In the genomic region with DNA sequence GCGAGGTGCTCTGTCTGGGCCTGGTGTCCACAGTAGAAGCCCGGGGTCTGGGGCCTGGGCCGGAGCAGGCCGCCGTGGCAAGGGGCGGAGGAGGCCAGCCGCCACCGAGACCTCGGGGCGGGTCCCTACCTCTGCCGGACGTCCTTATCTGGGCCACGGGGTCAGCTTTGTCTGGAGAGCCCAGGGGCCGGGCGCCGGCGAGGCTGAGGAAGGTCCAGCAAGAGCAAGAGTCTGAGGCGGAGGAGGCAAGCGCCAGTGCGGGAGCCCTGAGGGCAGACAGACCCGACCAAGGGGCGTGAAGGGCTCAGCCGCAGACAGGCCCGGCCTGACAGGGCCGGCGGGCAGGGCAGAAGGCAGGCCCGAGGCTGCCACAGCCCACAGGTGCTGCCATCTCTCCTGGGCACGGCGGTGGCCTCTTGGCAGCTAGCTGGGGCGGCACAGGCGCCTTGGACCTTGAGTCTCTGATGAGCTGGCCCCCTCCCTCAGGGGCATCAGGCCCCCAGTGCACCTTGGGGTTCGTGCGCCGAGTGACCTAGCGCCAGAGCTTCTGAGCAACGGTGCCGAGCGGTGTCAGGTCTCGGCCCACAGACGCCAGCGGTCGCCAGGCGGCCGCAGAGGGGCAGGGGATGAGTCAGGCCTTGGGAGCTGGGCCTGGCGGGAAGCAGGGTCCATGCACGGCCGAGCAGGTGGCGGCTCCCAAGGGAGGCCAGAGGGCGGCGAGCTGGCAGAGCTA, we compare ENCODE assay signal across 21 cellular contexts. TPM values are rescaled to one million over a fixed set of nuclear protein-coding genes. Genes with fewer than 3 reads are reported as not detected.
DNase-seq lines count a peak whose midpoint lies in the region; ATAC-seq, FAIRE-seq and TF ChIP-seq lines count a peak whose summit lies in the region.
"Had no signal": no experiment of that assay in that cellular context is flagged by ENCODE, and none has a peak within 500 bp of the region (broad histone marks: within the 10 kb centered on the region; RNA-seq: fewer than 3 reads in every experiment).

No MANE protein-coding gene starts in this region.

- H3K36me3 ChIP-seq in SK-N-SH (replicated peaks in 1 of 2; ENCODE audit: control insufficient read depth in 1 of 2, insufficient read depth in 2 of 2, low read length in 1 of 2) = peaks cover 15 to 72% of the 10 kb centered on the region in 2 experiments
- peaks cover 75% of the 10 kb centered on the region for H3K36me3 ChIP-seq in endodermal cell (ENCODE audit: control insufficient read depth, insufficient read depth, low read length)
- peaks cover 8 to 51% (median 42%) of the 10 kb centered on the region in 3 donors for H3K36me3 ChIP-seq in pancreas
- peaks cover 72% of the 10 kb centered on the region for H3K36me3 ChIP-seq in CD8-positive, alpha-beta T cell (ENCODE audit: insufficient read depth, low read length)
- H3K36me3 ChIP-seq in HAP-1 (replicated peaks) = peaks cover 80% of the 10 kb centered on the region

- no peak overlapping the region for H3K27ac Mint-ChIP-seq in endodermal cell
- peak overlapping the region; percentile 7 for H3K27ac Mint-ChIP-seq in stimulated activated memory B cell treated with anti-CD40 and anti-IgM and Interleukin-4, amounts not matched to agents 10 μg/mL and 1 μg/mL and 100 μg/mL, for 72 hours
- no peak overlapping the region for H3K27ac Mint-ChIP-seq in CD8-positive, alpha-beta T cell

- CTCF ChIA-PET in SK-N-SH (lab: Yijun Ruan, JAX) = no interaction called here
- CTCF ChIA-PET in CD8-positive, alpha-beta T cell (lab: Charles Lee) = no interaction called here

- H3K9me3 Mint-ChIP-seq in endodermal cell = no peaks in the 10 kb centered on the region
- no peaks in the 10 kb centered on the region for H3K9me3 Mint-ChIP-seq in stimulated activated memory B cell treated with anti-CD40 and anti-IgM and Interleukin-4, amounts not matched to agents 10 μg/mL and 1 μg/mL and 100 μg/mL, for 72 hours
- H3K9me3 Mint-ChIP-seq in CD8-positive, alpha-beta T cell = no peaks in the 10 kb centered on the region

- H3K4me3 Mint-ChIP-seq in endodermal cell = no peak overlapping the region
- no peak overlapping the region for H3K4me3 Mint-ChIP-seq in stimulated activated memory B cell treated with anti-CD40 and anti-IgM and Interleukin-4, amounts not matched to agents 10 μg/mL and 1 μg/mL and 100 μg/mL, for 72 hours
- no peak overlapping the region for H3K4me3 Mint-ChIP-seq in CD8-positive, alpha-beta T cell
- H3K4me3 Mint-ChIP-seq: CD14-positive monocyte had no signal

- peaks cover 30% of the 10 kb centered on the region for H4K20me1 ChIP-seq in SK-N-SH (ENCODE audit: insufficient read depth)

- no peak for FAIRE-seq in pancreas (lab: Jason Lieb, UNC)
- FAIRE-seq: H54 had no signal

- peaks cover 10% of the 10 kb centered on the region for H3F3A ChIP-seq in SK-N-SH (replicated peaks; ENCODE audit: insufficient read depth)

- POLR2A ChIA-PET in SK-N-SH (lab: Yijun Ruan, JAX) = no interaction called here
- POLR2A ChIA-PET in CD8-positive, alpha-beta T cell (lab: Charles Lee) = interaction anchor here (1.2 to 1.7 kb wide), 2 partner anchors 19 to 20 kb away, joined by 3 read pairs; partner anchors contain the start of genes AKAP8 and AKAP8L

- no peaks in the 10 kb centered on the region for H3K9me3 ChIP-seq in SK-N-SH
- no peaks in the 10 kb centered on the region for H3K9me3 ChIP-seq in endodermal cell (ENCODE audit: control insufficient read depth, low read length)
- H3K9me3 ChIP-seq in pancreas = no peaks in the 10 kb centered on the region
- no peaks in the 10 kb centered on the region for H3K9me3 ChIP-seq in CD8-positive, alpha-beta T cell (ENCODE audit: low read length)
- no peaks in the 10 kb centered on the region for H3K9me3 ChIP-seq in HAP-1
- H3K9me3 ChIP-seq: SJCRH30 had no signal

- H3K79me2 ChIP-seq in SK-N-SH (ENCODE audit: insufficient read depth) = peaks cover 31% of the 10 kb centered on the region

- intact Hi-C loops in pancreas (cut with DNase I) = no loop called here
- intact Hi-C loops in CD8-positive, alpha-beta T cell (cut with DNase I, micrococcal nuclease) = no loop called here

- no peaks in the 10 kb centered on the region for H3K9me2 ChIP-seq in SK-N-SH

- WGBS in SK-N-SH (ENCODE audit: low lambda C conversion rate) = 96% methylated on average over 24 of the region's 50 CpGs
- 95 to 97% methylated on average over 34 to 50 of the region's 50 CpGs for WGBS in endodermal cell (ENCODE audit: insufficient coverage in 1 of 2, insufficient read length in 1 of 2), 2 experiments
- WGBS in pancreas, 2 donors = 89 to 92% methylated on average over 49 to 50 of the region's 50 CpGs

- no peak for TF ChIP-seq RAD21 in SK-N-SH (IDR thresholded peaks at IDR 0.05; ENCODE audit: low read length)

- H3K9ac ChIP-seq in SK-N-SH = no peak overlapping the region
- no peak overlapping the region for H3K9ac ChIP-seq in endodermal cell (ENCODE audit: extremely low read depth, low read length, poor library complexity, severe bottlenecking)
- H3K9ac ChIP-seq: KMS-11 had no signal

- H3K27me3 ChIP-seq in SK-N-SH (ENCODE audit: insufficient read depth) (no peaks in the 10 kb centered on the region), endodermal cell (ENCODE audit: control insufficient read depth, insufficient read depth, low read length, poor library complexity, severe bottlenecking) (no peaks in the 10 kb centered on the region), pancreas (no peaks in the 10 kb centered on the region), HAP-1 (ENCODE audit: low read depth) (no peaks in the 10 kb centered on the region)
- H3K27me3 ChIP-seq in CD8-positive, alpha-beta T cell (ENCODE audit: insufficient read depth, low read length) = no peaks in the 10 kb centered on the region
- H3K27me3 ChIP-seq: SJCRH30 had no signal

- in situ Hi-C loops in HAP-1 (cut with MboI; ENCODE audit: low sequenced_read_pairs) = no loop called here

- no peak overlapping the region for H3K4me2 ChIP-seq in SK-N-SH
- H3K4me2 ChIP-seq: KMS-11 had no signal

- H3K36me3 Mint-ChIP-seq in endodermal cell (ENCODE audit: low read depth) = peaks cover 72% of the 10 kb centered on the region
- H3K36me3 Mint-ChIP-seq in stimulated activated memory B cell treated with anti-CD40 and anti-IgM and Interleukin-4, amounts not matched to agents 10 μg/mL and 1 μg/mL and 100 μg/mL, for 72 hours = peaks cover 70% of the 10 kb centered on the region
- peaks cover 78% of the 10 kb centered on the region for H3K36me3 Mint-ChIP-seq in CD8-positive, alpha-beta T cell

- H3K27ac ChIP-seq in SK-N-SH (ENCODE audit: low read depth in 2 of 2, low read length in 1 of 2) = no peak overlapping the region
- no peak overlapping the region for H3K27ac ChIP-seq in endodermal cell (ENCODE audit: low read depth, low read length)
- H3K27ac ChIP-seq in pancreas = no peak overlapping the region
- no peak overlapping the region for H3K27ac ChIP-seq in CD8-positive, alpha-beta T cell (ENCODE audit: low read depth, low read length)
- H3K27ac ChIP-seq: 22Rv1, HL-60, KMS-11, SJCRH30 had no signal

- TF ChIP-seq CTCF in SK-N-SH (IDR thresholded peaks at IDR 0.05) (no peak), endodermal cell (conservative IDR thresholded peaks at IDR 0.05) (no peak), pancreas (IDR thresholded peaks at IDR 0.05) (no peak)
- TF ChIP-seq CTCF in CD8-positive, alpha-beta T cell (IDR thresholded peaks at IDR 0.05) = no peak

- peak; percentile 16 for DNase-seq in SK-N-SH
- DNase-seq in endodermal cell = peak; percentile 29
- DNase-seq in pancreas = peak in 1 of 6 donors; percentile 73
- DNase-seq in CD8-positive, alpha-beta T cell = no peak
- no peak for DNase-seq in HAP-1 (ENCODE audit: low spot score in 2 of 2)
- DNase-seq: COR-L47, DMS153, NCI-H1436, NCI-H2081, NCI-H510A, NCI-H774, RPMI8226, SJCRH30 had no signal

- no peak overlapping the region for H2AFZ ChIP-seq in SK-N-SH (ENCODE audit: low read depth)

- no peaks in the 10 kb centered on the region for H3K27me3 Mint-ChIP-seq in endodermal cell (ENCODE audit: insufficient read depth)
- H3K27me3 Mint-ChIP-seq in stimulated activated memory B cell treated with anti-CD40 and anti-IgM and Interleukin-4, amounts not matched to agents 10 μg/mL and 1 μg/mL and 100 μg/mL, for 72 hours = no peaks in the 10 kb centered on the region
- H3K27me3 Mint-ChIP-seq in CD8-positive, alpha-beta T cell (ENCODE audit: low read depth) = no peaks in the 10 kb centered on the region

- no peak for TF ChIP-seq EP300 in SK-N-SH (IDR thresholded peaks at IDR 0.05; ENCODE audit: borderline replicate concordance in 1 of 2, low read depth in 1 of 2, low read length in 1 of 2)

- ATAC-seq in SK-N-SH treated with all-trans-retinoic acid at 6 μM for 48 hours = no peak; the same call in 2 of the 3 replicates
- peak in 3 of 4 donors; percentile 9 to 21 (median 17) for ATAC-seq in pancreas
- no peak for ATAC-seq in stimulated activated memory B cell treated with anti-CD40 and anti-IgM and Interleukin-4, amounts not matched to agents 10 μg/mL and 1 μg/mL and 100 μg/mL, for 72 hours
- no peak for ATAC-seq in HG03439 (IDR thresholded peaks at IDR 0.05; ENCODE audit: unreplicated experiment)
- no peak for ATAC-seq in CD8-positive, alpha-beta T cell

- H3K4me1 Mint-ChIP-seq in endodermal cell = no peaks in the 10 kb centered on the region
- H3K4me1 Mint-ChIP-seq in stimulated activated memory B cell treated with anti-CD40 and anti-IgM and Interleukin-4, amounts not matched to agents 10 μg/mL and 1 μg/mL and 100 μg/mL, for 72 hours = peaks cover 12% of the 10 kb centered on the region
- peaks cover 10% of the 10 kb centered on the region for H3K4me1 Mint-ChIP-seq in CD8-positive, alpha-beta T cell (ENCODE audit: low read depth)
- H3K4me1 Mint-ChIP-seq: CD14-positive monocyte had no signal

- no peak overlapping the region for H3K4me3 ChIP-seq in SK-N-SH (ENCODE audit: low read depth in 2 of 2, low read length in 1 of 2)
- H3K4me3 ChIP-seq in endodermal cell (ENCODE audit: low read length) = no peak overlapping the region
- H3K4me3 ChIP-seq in pancreas = no peak overlapping the region
- no peak overlapping the region for H3K4me3 ChIP-seq in CD8-positive, alpha-beta T cell (ENCODE audit: low read depth, low read length)
- H3K4me3 ChIP-seq in HAP-1 = no peak overlapping the region
- H3K4me3 ChIP-seq: SJCRH30 had no signal

- H3K4me1 ChIP-seq in SK-N-SH (ENCODE audit: control insufficient read depth in 1 of 2, insufficient read depth in 2 of 2, low read depth in 1 of 2, low read length in 1 of 2) = no peaks in the 10 kb centered on the region
- no peaks in the 10 kb centered on the region for H3K4me1 ChIP-seq in endodermal cell (ENCODE audit: control insufficient read depth, insufficient read depth, low read length)
- H3K4me1 ChIP-seq in pancreas = no peaks in the 10 kb centered on the region
- no peaks in the 10 kb centered on the region for H3K4me1 ChIP-seq in CD8-positive, alpha-beta T cell (ENCODE audit: insufficient read depth, low read length)
- no peaks in the 10 kb centered on the region for H3K4me1 ChIP-seq in HAP-1
- H3K4me1 ChIP-seq: SJCRH30 had no signal

RNA-seq across cellular contexts. Expression of gene AKAP8, which starts 19.1 kb away (rescaled TPM):
- 17.2 and 21.0 TPM in 2 replicates for polyA plus RNA-seq in SK-N-SH (2012; rRNA removed)
- polyA plus RNA-seq in SK-N-SH (2012; cell fraction: cytosol; rRNA removed) = 12.2 and 13.6 TPM in 2 replicates
- 56.1 and 57.2 TPM in 2 replicates for polyA plus RNA-seq in SK-N-SH (2012; cell fraction: nucleus; rRNA removed)
- total RNA-seq in endodermal cell = 10 to 100 TPM; 34.9 to 39.6 TPM
- 20.5 TPM for polyA plus RNA-seq in endodermal cell (2013, experiment 1 of 2)
- polyA plus RNA-seq in endodermal cell (2013, experiment 2 of 2) = 18.1 TPM
- total RNA-seq in pancreas = 10 to 100 TPM; 14.7 to 23.1 (median 16.5) TPM
- 10 to 100 TPM; 23.5 to 25.9 TPM for polyA plus RNA-seq in pancreas
- 100 to 1,000 TPM in 1 of 2 experiments, 10 to 100 TPM in 1; 97.4 to 109 TPM for total RNA-seq in CD8-positive, alpha-beta T cell

RNA-seq across cellular contexts. Expression of gene AKAP8L, which starts 20.1 kb away (rescaled TPM):
- polyA plus RNA-seq in SK-N-SH (2012; rRNA removed) (44.7 and 46.1 TPM in 2 replicates), pancreas (100 to 1,000 TPM; 167 to 239 TPM)
- polyA plus RNA-seq in SK-N-SH (2012; cell fraction: cytosol; rRNA removed) = 17.5 and 18.8 TPM in 2 replicates
- 219 and 280 TPM in 2 replicates for polyA plus RNA-seq in SK-N-SH (2012; cell fraction: nucleus; rRNA removed)
- total RNA-seq in endodermal cell (100 to 1,000 TPM; 190 to 237 TPM), pancreas (10 to 100 TPM; 32.7 to 74.8 (median 47.7) TPM)
- 160 TPM for polyA plus RNA-seq in endodermal cell (2013, experiment 1 of 2)
- 124 TPM for polyA plus RNA-seq in endodermal cell (2013, experiment 2 of 2)
- total RNA-seq in CD8-positive, alpha-beta T cell = 100 to 1,000 TPM; 174 to 199 TPM

RNA-seq across cellular contexts. Expression of gene WIZ, which starts 51.1 kb away (rescaled TPM):
- 9.9 and 15.5 TPM in 2 replicates for polyA plus RNA-seq in SK-N-SH (2012; rRNA removed)
- polyA plus RNA-seq in SK-N-SH (2012; cell fraction: cytosol; rRNA removed) = 7.7 and 13.6 TPM in 2 replicates
- 34.3 and 54.6 TPM in 2 replicates for polyA plus RNA-seq in SK-N-SH (2012; cell fraction: nucleus; rRNA removed)
- total RNA-seq in endodermal cell = 10 to 100 TPM; 38.0 to 38.6 TPM
- 51.9 TPM for polyA plus RNA-seq in endodermal cell (2013, experiment 1 of 2)
- 44.8 TPM for polyA plus RNA-seq in endodermal cell (2013, experiment 2 of 2)
- 10 to 100 TPM; 11.0 to 20.7 (median 15.7) TPM for total RNA-seq in pancreas
- polyA plus RNA-seq in pancreas = 10 to 100 TPM; 15.5 to 23.2 TPM
- 10 to 100 TPM; 16.4 to 20.1 TPM for total RNA-seq in CD8-positive, alpha-beta T cell

Comparison
In these comparisons a context has a peak if more than half of its experiments do, and no peak if none do; other contexts are left out.
1. DNase-seq: peak in SK-N-SH (single experiment) and endodermal cell (single experiment); none in CD8-positive, alpha-beta T cell (0 of 7) and HAP-1 (0 of 2).
2. ATAC-seq: peak in pancreas (3 of 4); none in SK-N-SH treated with all-trans-retinoic acid at 6 μM for 48 hours (single experiment), stimulated activated memory B cell treated with anti-CD40 and anti-IgM and Interleukin-4, amounts not matched to agents 10 μg/mL and 1 μg/mL and 100 μg/mL, for 72 hours (single experiment), HG03439 (single experiment) and CD8-positive, alpha-beta T cell (single experiment).